ENCODE assay signal across 8 cellular contexts in the genomic region with DNA sequence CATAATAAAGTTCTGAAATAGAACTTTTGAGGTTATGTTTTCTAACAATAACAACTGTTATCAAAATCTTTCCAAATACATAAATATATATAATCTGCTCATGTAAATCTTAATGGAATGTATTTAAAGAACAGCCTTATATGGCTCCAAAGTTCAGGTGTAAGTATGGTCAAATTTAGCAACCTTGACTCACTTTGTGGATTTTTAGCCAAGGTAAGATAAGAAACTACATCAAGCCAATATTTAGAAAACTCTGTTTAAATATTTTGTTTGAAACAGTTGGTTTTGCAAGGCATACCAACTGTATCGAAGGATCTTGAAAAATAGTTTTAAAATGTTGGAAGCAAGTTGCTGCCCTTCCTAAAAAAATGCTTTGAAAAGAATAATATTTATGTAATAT.
"Had no signal": no experiment of that assay in that cellular context is flagged by ENCODE, and none has a peak within 500 bp of the region (broad histone marks: within the 10 kb centered on the region; RNA-seq: fewer than 3 reads in every experiment).

No MANE protein-coding gene starts in this region.

- ATAC-seq: GM12878 had no signal

- FAIRE-seq: G401.6, GM12878, GM12891, GM12892, GM18507, GM19239 had no signal

- DNase-seq: GDM1, GF-D8 had no signal

- H3K4me3 ChIP-seq: GM12878 had no signal
